Comparison of ENCODE assay signal across 8 cellular contexts in the genomic region with DNA sequence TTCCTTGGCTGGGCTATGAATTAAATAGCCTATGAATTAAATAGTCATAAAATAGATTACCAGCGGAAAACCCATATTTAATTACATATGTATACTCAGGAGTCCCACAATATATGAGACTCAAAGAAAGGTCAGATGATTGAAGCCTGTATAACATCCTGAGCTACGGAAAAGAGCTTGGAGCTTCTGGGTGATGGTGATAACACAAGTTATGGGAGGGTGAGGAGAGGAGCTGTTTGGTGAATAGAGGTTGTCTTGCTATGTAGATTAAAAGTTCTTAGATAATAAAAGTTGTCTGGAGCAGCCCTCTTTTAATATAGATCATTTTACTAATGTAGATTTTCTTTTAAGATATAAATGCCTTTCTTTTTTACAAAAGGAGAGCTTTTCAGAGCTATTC. TPM values are rescaled to one million over a fixed set of nuclear protein-coding genes. Genes with fewer than 3 reads are reported as not detected.
DNase-seq lines count a peak whose midpoint lies in the region; ATAC-seq and TF ChIP-seq lines count a peak whose summit lies in the region.

No MANE protein-coding gene starts in this region.

- H3K27me3 Mint-ChIP-seq in activated T-cell treated with anti-CD3 and anti-CD28 coated beads, Interleukin-2, amount 50 U/mL, for 24 hours = no peaks in the 10 kb centered on the region
- no peaks in the 10 kb centered on the region for H3K27me3 Mint-ChIP-seq in activated naive CD8-positive, alpha-beta T cell treated with anti-CD3 and anti-CD28 coated beads, Interleukin-2, amount 50 U/mL, for 24 hours

- peaks cover 72% of the 10 kb centered on the region for H3K4me1 Mint-ChIP-seq in activated T-cell treated with anti-CD3 and anti-CD28 coated beads, Interleukin-2, amount 50 U/mL, for 24 hours (ENCODE audit: low read depth)
- H3K4me1 Mint-ChIP-seq in activated naive CD8-positive, alpha-beta T cell treated with anti-CD3 and anti-CD28 coated beads, Interleukin-2, amount 50 U/mL, for 24 hours = peaks cover 71% of the 10 kb centered on the region

- peak overlapping the region; percentile 95 for H3K27ac Mint-ChIP-seq in activated T-cell treated with anti-CD3 and anti-CD28 coated beads, Interleukin-2, amount 50 U/mL, for 24 hours
- H3K27ac Mint-ChIP-seq in activated naive CD8-positive, alpha-beta T cell treated with anti-CD3 and anti-CD28 coated beads, Interleukin-2, amount 50 U/mL, for 24 hours = peak overlapping the region; percentile 80

- H3K36me3 ChIP-seq in right lobe of liver (peaks cover 0 to 13% (median 6%) of the 10 kb centered on the region in 4 donors), thyroid gland (peaks cover 13 to 16% of the 10 kb centered on the region in 2 donors)

- H3K27ac ChIP-seq in right lobe of liver (peak overlapping the region; percentile 13 to 81 (median 32)), thyroid gland (peak overlapping the region; percentile 94 to 97 (median 95))

- 69% methylated on average over 2 of the region's 2 CpGs for WGBS in right lobe of liver (ENCODE audit: insufficient coverage, low coverage, low lambda C conversion rate, missing lambda C conversion rate)
- WGBS in thyroid gland, 2 donors = 61 to 76% methylated on average over 2 of the region's 2 CpGs

- TF ChIP-seq CTCF in right lobe of liver (IDR thresholded peaks at IDR 0.05) (no peak), thyroid gland (IDR thresholded peaks at IDR 0.05) (no peak)

- peaks cover 0 to 31% (median 6%) of the 10 kb centered on the region in 4 donors for H3K4me1 ChIP-seq in right lobe of liver
- H3K4me1 ChIP-seq in thyroid gland = peaks cover 29 to 50% of the 10 kb centered on the region in 2 donors

- H3K9me3 Mint-ChIP-seq in activated T-cell treated with anti-CD3 and anti-CD28 coated beads, Interleukin-2, amount 50 U/mL, for 24 hours = no peaks in the 10 kb centered on the region
- H3K9me3 Mint-ChIP-seq in activated naive CD8-positive, alpha-beta T cell treated with anti-CD3 and anti-CD28 coated beads, Interleukin-2, amount 50 U/mL, for 24 hours = no peaks in the 10 kb centered on the region

- intact Hi-C loops in right lobe of liver (cut with DNase I) (no loop called here), thyroid gland (cut with DNase I) (no loop called here)

- TF ChIP-seq POLR2A in right lobe of liver (IDR thresholded peaks at IDR 0.05) (no peak), thyroid gland (IDR thresholded peaks at IDR 0.05) (no peak)

- ATAC-seq in activated naive CD8-positive, alpha-beta T cell treated with anti-CD3 and anti-CD28 coated beads, Interleukin-2, amount 50 U/mL, for 24 hours = no peak
- ATAC-seq in right lobe of liver = no peak
- ATAC-seq in GM21381 (IDR thresholded peaks at IDR 0.05; ENCODE audit: unreplicated experiment) = no peak
- ATAC-seq in HG02588 (IDR thresholded peaks at IDR 0.05; ENCODE audit: unreplicated experiment) = no peak
- ATAC-seq in HG03565 (IDR thresholded peaks at IDR 0.05; ENCODE audit: unreplicated experiment) = no peak

- DNase-seq in activated T-cell treated with anti-CD3 and anti-CD28 coated beads, Interleukin-2, amount 50 U/mL, for 24 hours = no peak
- no peak for DNase-seq in activated T-cell treated with anti-CD3 and anti-CD28 coated beads, Interleukin-2, amount 50 U/mL, for 1 hour
- no peak for DNase-seq in activated naive CD8-positive, alpha-beta T cell treated with anti-CD3 and anti-CD28 coated beads, Interleukin-2, amount 50 U/mL, for 24 hours
- DNase-seq in right lobe of liver (no peak), thyroid gland (no peak)

- no peaks in the 10 kb centered on the region for H3K9me3 ChIP-seq in right lobe of liver
- H3K9me3 ChIP-seq in thyroid gland = no peaks in the 10 kb centered on the region

- peak overlapping the region in 2 of 3 donors; percentile 64 to 79 for H3K4me3 ChIP-seq in right lobe of liver
- H3K4me3 ChIP-seq in thyroid gland (replicated peaks in 1 of 3) = peak overlapping the region in 1 of 3 donors; percentile 82

- H3K27me3 ChIP-seq in right lobe of liver = no peaks in the 10 kb centered on the region
- H3K27me3 ChIP-seq in thyroid gland = no peaks in the 10 kb centered on the region

- peaks cover 56% of the 10 kb centered on the region for H3K36me3 Mint-ChIP-seq in activated T-cell treated with anti-CD3 and anti-CD28 coated beads, Interleukin-2, amount 50 U/mL, for 24 hours (ENCODE audit: low read depth)
- H3K36me3 Mint-ChIP-seq in activated naive CD8-positive, alpha-beta T cell treated with anti-CD3 and anti-CD28 coated beads, Interleukin-2, amount 50 U/mL, for 24 hours (ENCODE audit: low read depth) = peaks cover 29% of the 10 kb centered on the region

- peak overlapping the region; percentile 91 for H3K4me3 Mint-ChIP-seq in activated T-cell treated with anti-CD3 and anti-CD28 coated beads, Interleukin-2, amount 50 U/mL, for 24 hours
- H3K4me3 Mint-ChIP-seq in activated naive CD8-positive, alpha-beta T cell treated with anti-CD3 and anti-CD28 coated beads, Interleukin-2, amount 50 U/mL, for 24 hours = peak overlapping the region; percentile 94

RNA-seq across cellular contexts. Expression of a gene that starts 1.8 kb away (rescaled TPM):
- 10 to 100 TPM; 10.8 to 36.1 (median 16.7) TPM for total RNA-seq in right lobe of liver
- total RNA-seq in thyroid gland = 100 to 1,000 TPM in 1 of 4 donors, 10 to 100 TPM in 3; 55.9 to 141 (median 76.5) TPM

RNA-seq across cellular contexts. Expression of a gene that starts 4.2 kb away (rescaled TPM):
- 10 to 100 TPM in 1 of 6 experiments, 1 to 10 TPM in 5; 7.2 to 12.7 (median 8.3) TPM for total RNA-seq in right lobe of liver
- total RNA-seq in thyroid gland = 10 to 100 TPM; 15.3 to 42.1 (median 30.1) TPM
